20 cellular contexts compared by ENCODE assay signal in genomic region chr3:79245295-79246138, GRCh38.
"Had no signal": no experiment of that assay in that cellular context is flagged by ENCODE, and none has a peak within 500 bp of the region (broad histone marks: within the 10 kb centered on the region; RNA-seq: fewer than 3 reads in every experiment).

No MANE protein-coding gene starts in this region.

- H3K36me3 ChIP-seq: cardiac muscle cell, esophagus muscularis mucosa, left ventricle myocardium inferior, neural progenitor cell, pancreas, spleen, thyroid gland, WERI-Rb-1 had no signal

- H3K4me2 ChIP-seq: neural progenitor cell had no signal

- H3K9me3 ChIP-seq: pancreas, thyroid gland had no signal

- H3K27ac ChIP-seq: cardiac muscle cell, esophagus muscularis mucosa, foreskin keratinocyte, neural progenitor cell, pancreas, spleen, thyroid gland, WERI-Rb-1 had no signal

- ATAC-seq: foreskin keratinocyte; pancreas; sciatic nerve; stimulated activated memory B cell treated with anti-CD40 and anti-IgM and Interleukin-4, amounts not matched to agents 10 μg/mL and 1 μg/mL and 100 μg/mL, for 72 hours had no signal

- H3K4me1 ChIP-seq: foreskin keratinocyte, left ventricle myocardium inferior, pancreas, spleen, thyroid gland had no signal

- H3K9ac ChIP-seq: neural progenitor cell had no signal

- H2AFZ ChIP-seq: neural progenitor cell had no signal

- H3K4me3 ChIP-seq: cardiac muscle cell, esophagus muscularis mucosa, left ventricle myocardium inferior, neural progenitor cell, pancreas, spleen, thyroid gland had no signal

- H3K27me3 ChIP-seq: cardiac muscle cell, esophagus muscularis mucosa, foreskin keratinocyte, neural progenitor cell, pancreas, spleen, thyroid gland had no signal

- DNase-seq: activated CD4-positive, alpha-beta memory T cell treated with anti-CD3 and anti-CD28 coated beads for 36 hours; activated naive CD4-positive, alpha-beta T cell treated with Interleukin-2 at 50 U/mL for 16 hours; activated naive CD8-positive, alpha-beta T cell treated with anti-CD3 and anti-CD28 coated beads, Interleukin-2, amount 10 ng/mL, durations not matched to agents 7 days and 5 days; activated T-cell treated with anti-CD3 and anti-CD28 coated beads, Interleukin-2, amount 50 U/mL, for 1 hour; amygdala; effector CD8-positive, alpha-beta T cell; foreskin keratinocyte; glutamatergic neuron; hippocampal formation; left ventricle myocardium inferior; pancreas; spleen; stimulated activated CD4-positive, alpha-beta T cell treated with anti-CD3 and anti-CD28 coated beads, Interleukin-4, amount 100 ng/mL, for 4 hours; thyroid gland; WERI-Rb-1 had no signal
